In the genomic region with DNA sequence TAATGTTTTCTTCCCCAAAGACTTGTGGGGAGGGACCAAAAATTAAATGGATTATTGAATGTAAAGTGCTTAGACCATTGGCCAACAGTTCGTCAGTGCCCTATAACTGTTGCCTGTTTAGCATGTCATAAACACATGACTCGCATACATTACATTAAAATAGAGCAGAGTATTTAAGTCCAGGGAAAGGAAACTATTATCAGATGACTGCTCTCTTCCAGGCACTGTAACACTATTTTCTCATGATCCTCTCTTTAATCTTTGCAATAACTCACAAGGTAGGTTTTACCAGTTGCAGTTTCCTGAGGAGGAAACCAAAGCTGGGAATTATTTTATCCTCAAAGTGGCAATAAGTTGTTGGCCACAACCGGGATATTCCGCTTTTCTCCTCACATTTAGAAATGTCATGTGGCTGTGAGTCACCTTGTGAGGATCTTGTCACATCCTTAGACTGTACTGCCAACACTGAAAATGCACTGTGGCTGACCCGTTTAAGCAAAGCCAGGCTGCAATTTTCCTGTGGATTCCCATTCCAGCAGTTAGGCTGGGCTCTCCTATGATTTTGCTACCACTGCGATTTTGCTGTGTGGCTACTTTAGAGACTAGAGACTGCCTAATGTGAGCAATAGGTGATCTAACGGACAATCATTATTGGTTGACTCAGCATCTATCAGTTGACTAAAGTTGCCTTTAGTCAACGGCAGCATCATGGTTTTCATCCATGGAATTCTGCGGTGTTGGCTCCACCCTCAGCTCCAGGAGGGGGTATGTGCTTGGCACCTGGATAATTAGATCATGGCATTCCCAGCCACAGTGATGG, we compare ENCODE assay signal across 20 cellular contexts. TPM values are rescaled to one million over a fixed set of nuclear protein-coding genes. Genes with fewer than 3 reads are reported as not detected.
DNase-seq lines count a peak whose midpoint lies in the region; ATAC-seq, FAIRE-seq and TF ChIP-seq lines count a peak whose summit lies in the region.
"Had no signal": no experiment of that assay in that cellular context is flagged by ENCODE, and none has a peak within 500 bp of the region (broad histone marks: within the 10 kb centered on the region; RNA-seq: fewer than 3 reads in every experiment).

No MANE protein-coding gene starts in this region.

- CTCF ChIA-PET in OCI-LY7 (lab: Charles Lee; ENCODE audit: unreplicated experiment) = no interaction called here

- no peak overlapping the region for H3K27ac ChIP-seq in OCI-LY7 (ENCODE audit: low read depth, low read length, poor library complexity, severe bottlenecking)

- no TSS peak for BruUV-seq in OCI-LY7 (replicated peaks; lab: Mats Ljungman, UMichigan)

- H3K9me3 ChIP-seq in OCI-LY7 (ENCODE audit: low read length) = no peaks in the 10 kb centered on the region

- H3K4me1 ChIP-seq in OCI-LY7 (ENCODE audit: insufficient read depth, low read length, poor library complexity, severe bottlenecking) = no peaks in the 10 kb centered on the region

- no peaks in the 10 kb centered on the region for H3K36me3 ChIP-seq in OCI-LY7 (ENCODE audit: insufficient read depth, low read length)

- no peak overlapping the region for H2AFZ ChIP-seq in OCI-LY7 (ENCODE audit: low read length)

- peaks cover 14% of the 10 kb centered on the region for H3K4me1 Mint-ChIP-seq in chondrocyte (ENCODE audit: low read depth)
- H3K4me1 Mint-ChIP-seq: activated naive CD8-positive, alpha-beta T cell treated with anti-CD3 and anti-CD28 coated beads, Interleukin-2, amount 50 U/mL, for 24 hours; neural crest cell; stimulated activated naive CD8-positive, alpha-beta T cell treated with anti-CD3 and anti-CD28 coated beads, Interleukin-15, amount 100 ng/mL, for 72 hours had no signal

- H4K20me1 ChIP-seq in OCI-LY7 (ENCODE audit: insufficient read depth, low read length) = no peaks in the 10 kb centered on the region

- no peaks in the 10 kb centered on the region for H3K9me2 ChIP-seq in OCI-LY7 (ENCODE audit: insufficient read depth, low read length)

- POLR2A ChIA-PET in OCI-LY7 (lab: Charles Lee) = interaction anchor here (0.6 to 1.2 kb wide), 4 partner anchors 21 to 31 kb away, joined by 3 to 4 read pairs (median 3); no protein-coding TSS in a partner anchor

- no peaks in the 10 kb centered on the region for H3K9me3 Mint-ChIP-seq in chondrocyte (ENCODE audit: low read depth)
- H3K9me3 Mint-ChIP-seq: activated CD4-positive, alpha-beta memory T cell treated with anti-CD3 and anti-CD28 coated beads for 36 hours; activated naive CD8-positive, alpha-beta T cell treated with anti-CD3 and anti-CD28 coated beads, Interleukin-2, amount 50 U/mL, for 24 hours; stimulated activated naive CD8-positive, alpha-beta T cell treated with anti-CD3 and anti-CD28 coated beads, Interleukin-15, amount 100 ng/mL, for 72 hours had no signal

- DNase-seq in AG08395 (ENCODE audit: low spot score) (peak; percentile 74), HTR-8/SVneo (ENCODE audit: insufficient read length, low spot score) (no peak), chondrocyte (ENCODE audit: low spot score) (no peak), myocyte (ENCODE audit: low read depth) (peak; percentile 40), OCI-LY7 (ENCODE audit: low spot score) (no peak), NCI-H1436 (lab: John Stamatoyannopoulos, UW) (no peak)
- no peak for DNase-seq in activated naive CD4-positive, alpha-beta T cell (lab: John Stamatoyannopoulos, UW)
- DNase-seq: activated CD4-positive, alpha-beta memory T cell treated with anti-CD3 and anti-CD28 coated beads for 36 hours; activated naive CD8-positive, alpha-beta T cell treated with anti-CD3 and anti-CD28 coated beads, Interleukin-2, amount 50 U/mL, for 24 hours; COR-L47; HCEC 1CT; mesendoderm; MV-4-11; NCI-H2081; NCI-H526; stimulated activated naive CD8-positive, alpha-beta T cell treated with anti-CD3 and anti-CD28 coated beads, Interleukin-15, amount 100 ng/mL, for 72 hours had no signal

- H3K27me3 Mint-ChIP-seq in chondrocyte (ENCODE audit: low read depth) = peaks cover 2% of the 10 kb centered on the region
- H3K27me3 Mint-ChIP-seq: activated CD4-positive, alpha-beta memory T cell treated with anti-CD3 and anti-CD28 coated beads for 36 hours; stimulated activated naive CD8-positive, alpha-beta T cell treated with anti-CD3 and anti-CD28 coated beads, Interleukin-15, amount 100 ng/mL, for 72 hours had no signal

- intact Hi-C loops in OCI-LY7 (cut with micrococcal nuclease; ENCODE audit: unreplicated experiment) = no loop called here

- H3K27ac Mint-ChIP-seq in chondrocyte (ENCODE audit: unreplicated experiment) = peak overlapping the region; percentile 92
- H3K27ac Mint-ChIP-seq: activated CD4-positive, alpha-beta memory T cell treated with anti-CD3 and anti-CD28 coated beads for 36 hours; activated naive CD8-positive, alpha-beta T cell treated with anti-CD3 and anti-CD28 coated beads, Interleukin-2, amount 50 U/mL, for 24 hours; stimulated activated naive CD8-positive, alpha-beta T cell treated with anti-CD3 and anti-CD28 coated beads, Interleukin-15, amount 100 ng/mL, for 72 hours had no signal

- FAIRE-seq in HTR-8/SVneo (lab: Jason Lieb, UNC) = peak; percentile 46
- FAIRE-seq: G401.6, islet of Langerhans had no signal

- no peaks in the 10 kb centered on the region for H3K36me3 Mint-ChIP-seq in chondrocyte (ENCODE audit: low read depth)
- H3K36me3 Mint-ChIP-seq: activated CD4-positive, alpha-beta memory T cell treated with anti-CD3 and anti-CD28 coated beads for 36 hours had no signal

- H3K4me3 ChIP-seq in OCI-LY7 (ENCODE audit: low read depth, low read length, poor library complexity, severe bottlenecking) = no peak overlapping the region

- no peak overlapping the region for H3K4me3 Mint-ChIP-seq in chondrocyte (ENCODE audit: unreplicated experiment)
- H3K4me3 Mint-ChIP-seq: activated CD4-positive, alpha-beta memory T cell treated with anti-CD3 and anti-CD28 coated beads for 36 hours; activated naive CD8-positive, alpha-beta T cell treated with anti-CD3 and anti-CD28 coated beads, Interleukin-2, amount 50 U/mL, for 24 hours; neural crest cell; stimulated activated naive CD8-positive, alpha-beta T cell treated with anti-CD3 and anti-CD28 coated beads, Interleukin-15, amount 100 ng/mL, for 72 hours had no signal

- TF ChIP-seq CTCF in chondrocyte (IDR thresholded peaks at IDR 0.05) = no peak
- TF ChIP-seq CTCF in OCI-LY7 (conservative IDR thresholded peaks at IDR 0.05; ENCODE audit: low read length) = no peak

- no peaks in the 10 kb centered on the region for H3K79me2 ChIP-seq in OCI-LY7 (ENCODE audit: insufficient read depth, low read depth, low read length)

- ATAC-seq in HG03442 (IDR thresholded peaks at IDR 0.05; ENCODE audit: unreplicated experiment) = no peak
- ATAC-seq: activated naive CD8-positive, alpha-beta T cell treated with anti-CD3 and anti-CD28 coated beads, Interleukin-2, amount 50 U/mL, for 24 hours; stimulated activated naive CD8-positive, alpha-beta T cell treated with anti-CD3 and anti-CD28 coated beads, Interleukin-15, amount 100 ng/mL, for 72 hours had no signal

- H3K4me2 ChIP-seq in OCI-LY7 (ENCODE audit: low read length) = no peak overlapping the region

RNA-seq across cellular contexts. Expression of gene DHX40, which starts 58.3 kb away (rescaled TPM):
- total RNA-seq in chondrocyte (29.2 to 37.2 TPM (median 30.0 TPM) in 3 replicates), myocyte (29.8 and 37.1 TPM in 2 replicates), OCI-LY7 (2022) (32.8 and 33.2 TPM in 2 replicates)
- polyA plus RNA-seq in myocyte (2012) = 17.7 TPM
- total RNA-seq in OCI-LY7 (2014; rRNA removed; shearing (Covaris generic)) = 28.6 and 31.4 TPM in 2 replicates

Comparison
In these comparisons a context has a peak if more than half of its experiments do, and no peak if none do; other contexts are left out.
1. DNase-seq: peak in AG08395 (single experiment) and myocyte (single experiment); none in HTR-8/SVneo (single experiment), chondrocyte (single experiment), activated naive CD4-positive, alpha-beta T cell (0 of 4), OCI-LY7 (single experiment) and NCI-H1436 (single experiment).